ENCODE assay signal across 8 cellular contexts in genomic region chr1:8395433-8395866, GRCh38.
A peak's percentile ranks its signal among the peaks of the same experiment; 100 is the strongest.
DNase-seq lines count a peak whose midpoint lies in the region; ATAC-seq, FAIRE-seq and TF ChIP-seq lines count a peak whose summit lies in the region.

No MANE protein-coding gene starts in this region.

- peak overlapping the region; percentile 51 for H3K4me3 Mint-ChIP-seq in activated naive CD4-positive, alpha-beta T cell treated with anti-CD3 and anti-CD28 coated beads for 36 hours
- H3K4me3 Mint-ChIP-seq in immature natural killer cell = peak overlapping the region; percentile 78 to 91 (median 83)

- H3K9me3 Mint-ChIP-seq in activated naive CD4-positive, alpha-beta T cell treated with anti-CD3 and anti-CD28 coated beads for 36 hours = no peaks in the 10 kb centered on the region
- H3K9me3 Mint-ChIP-seq in immature natural killer cell = no peaks in the 10 kb centered on the region

- peaks cover 83% of the 10 kb centered on the region for H3K4me1 Mint-ChIP-seq in activated naive CD4-positive, alpha-beta T cell treated with anti-CD3 and anti-CD28 coated beads for 36 hours (ENCODE audit: low read depth)
- peaks cover 55% of the 10 kb centered on the region in 2 donors for H3K4me1 Mint-ChIP-seq in immature natural killer cell

- peaks cover 13% of the 10 kb centered on the region for H3K36me3 Mint-ChIP-seq in activated naive CD4-positive, alpha-beta T cell treated with anti-CD3 and anti-CD28 coated beads for 36 hours (ENCODE audit: low read depth)
- peaks cover 0 to 4% (median 0%) of the 10 kb centered on the region in 3 donors for H3K36me3 Mint-ChIP-seq in immature natural killer cell

- 3% methylated on average over 2 of the region's 2 CpGs for WGBS in thymus

- no peaks in the 10 kb centered on the region for H3K27me3 Mint-ChIP-seq in activated naive CD4-positive, alpha-beta T cell treated with anti-CD3 and anti-CD28 coated beads for 36 hours (ENCODE audit: low read depth)
- H3K27me3 Mint-ChIP-seq in immature natural killer cell (ENCODE audit: low read depth in 3 of 3) = peaks cover 0 to 4% (median 3%) of the 10 kb centered on the region in 3 donors

- H3K27ac Mint-ChIP-seq in activated naive CD4-positive, alpha-beta T cell treated with anti-CD3 and anti-CD28 coated beads for 36 hours = peak overlapping the region; percentile 82
- H3K27ac Mint-ChIP-seq in immature natural killer cell = peak overlapping the region; percentile 47 to 90 (median 76)

- H3K4me1 ChIP-seq in thymus (ENCODE audit: control insufficient read depth, insufficient read depth, low read length) = peaks cover 21% of the 10 kb centered on the region

- peak overlapping the region; percentile 78 for H3K27ac ChIP-seq in thymus (ENCODE audit: low read depth)

- no peak for TF ChIP-seq POLR2A in GM12892 (IDR thresholded peaks at IDR 0.05; ENCODE audit: low read depth, low read length)

- CTCF ChIA-PET in activated naive CD4-positive, alpha-beta T cell treated with anti-CD3 and anti-CD28 coated beads for 36 hours (lab: Charles Lee) = interaction anchor here (0.6 to 0.7 kb wide), 2 partner anchors 50 to 134 kb away, joined by 3 to 4 read pairs; no protein-coding TSS in a partner anchor

- H3K9me3 ChIP-seq in thymus (ENCODE audit: control insufficient read depth) = no peaks in the 10 kb centered on the region

- no peak for ATAC-seq in HG02884 (IDR thresholded peaks at IDR 0.05; ENCODE audit: unreplicated experiment)

- DNase-seq in activated naive CD4-positive, alpha-beta T cell treated with anti-CD3 and anti-CD28 coated beads for 36 hours = peak; percentile 31
- DNase-seq in activated naive CD4-positive, alpha-beta T cell (lab: John Stamatoyannopoulos, UW) = no peak
- DNase-seq in SKM-1 (lab: John Stamatoyannopoulos, UW; ENCODE audit: unreplicated experiment) (peak; percentile 56), immature natural killer cell (peak; percentile 24 to 31 (median 29)), glomerular visceral epithelial cell (ENCODE audit: extremely low spot score) (no peak), GM12892 (ENCODE audit: insufficient read length) (no peak)

- intact Hi-C loops in activated naive CD4-positive, alpha-beta T cell treated with anti-CD3 and anti-CD28 coated beads for 36 hours (cut with micrococcal nuclease) = loop anchor here (5.0 to 10.0 kb wide), 4 partner anchors 132 to 479 kb away; partner anchors contain the start of genes ENO1 and RERE

- H3K27me3 ChIP-seq in thymus (ENCODE audit: control insufficient read depth, insufficient read depth) = no peaks in the 10 kb centered on the region

- FAIRE-seq in GM12892 (lab: Jason Lieb, UNC) = no peak

- no peaks in the 10 kb centered on the region for H3K36me3 ChIP-seq in thymus (ENCODE audit: control insufficient read depth, insufficient read depth)

- no peak overlapping the region for H3K4me3 ChIP-seq in thymus (ENCODE audit: low read length)

Comparison
In these comparisons a context has a peak if more than half of its experiments do, and no peak if none do; other contexts are left out.
1. DNase-seq: peak in activated naive CD4-positive, alpha-beta T cell treated with anti-CD3 and anti-CD28 coated beads for 36 hours (single experiment), SKM-1 (single experiment) and immature natural killer cell (3 of 3); none in activated naive CD4-positive, alpha-beta T cell (0 of 4), glomerular visceral epithelial cell (single experiment) and GM12892 (single experiment).